ENCODE assay signal across 28 cellular contexts in genomic region chr22:19921544-19922081, GRCh38.
"Had no signal": no experiment of that assay in that cellular context is flagged by ENCODE, and none has a peak within 500 bp of the region (broad histone marks: within the 10 kb centered on the region; RNA-seq: fewer than 3 reads in every experiment).

No MANE protein-coding gene starts in this region.

- DNase-seq: activated CD4-positive, alpha-beta memory T cell treated with anti-CD3 and anti-CD28 coated beads for 36 hours; activated CD4-positive, alpha-beta T cell treated with anti-CD3 and anti-CD28 coated beads, Interleukin-2, amount 10 ng/mL, durations not matched to agents 7 days and 5 days; activated CD8-positive, alpha-beta memory T cell treated with anti-CD3 and anti-CD28 coated beads, Interleukin-2, amount 50 U/mL, for 4 hours; activated gamma-delta T cell treated with Interleukin-2 at 50 U/mL for 16 hours; activated naive CD4-positive, alpha-beta T cell treated with anti-CD3 and anti-CD28 coated beads for 36 hours; activated T-cell treated with anti-CD3 and anti-CD28 coated beads for 4 hours; activated T-cell treated with anti-CD3 and anti-CD28 coated beads, Interleukin-2, amount 50 U/mL, for 4 hours; adrenal gland; caudate nucleus; cerebellar nuclear complex; Karpas-422; KBM-7; NCI-H1048; NCI-H1105 treated with DMSO at 0.1 percent for 48 hours; NCI-H1436; NCI-H1694; NCI-H1930; NCI-H2081 treated with DMSO at 0.1 percent for 48 hours; NCI-H345; NCI-H524 treated with DMSO at 0.1 percent for 48 hours; RPMI8226; SW 1271; T-helper 1 cell; T1000 had no signal

- H3K4me1 ChIP-seq: adrenal gland had no signal

- H3K27me3 ChIP-seq: adrenal gland had no signal

- ATAC-seq: activated naive CD4-positive, alpha-beta T cell treated with anti-CD3 and anti-CD28 coated beads, Interleukin-2, amount 50 U/mL, for 72 hours; activated T-cell treated with anti-CD3 and anti-CD28 coated beads, Interleukin-2, amount 50 U/mL, for 4 hours; Panc1 had no signal

- H3K4me3 ChIP-seq: adrenal gland had no signal

- H3K27ac ChIP-seq: adrenal gland had no signal

- H3K9me3 ChIP-seq: adrenal gland had no signal

- FAIRE-seq: astrocyte, bronchial epithelial cell had no signal
